Comparison of ENCODE assay signal across 10 cellular contexts in the genomic region with DNA sequence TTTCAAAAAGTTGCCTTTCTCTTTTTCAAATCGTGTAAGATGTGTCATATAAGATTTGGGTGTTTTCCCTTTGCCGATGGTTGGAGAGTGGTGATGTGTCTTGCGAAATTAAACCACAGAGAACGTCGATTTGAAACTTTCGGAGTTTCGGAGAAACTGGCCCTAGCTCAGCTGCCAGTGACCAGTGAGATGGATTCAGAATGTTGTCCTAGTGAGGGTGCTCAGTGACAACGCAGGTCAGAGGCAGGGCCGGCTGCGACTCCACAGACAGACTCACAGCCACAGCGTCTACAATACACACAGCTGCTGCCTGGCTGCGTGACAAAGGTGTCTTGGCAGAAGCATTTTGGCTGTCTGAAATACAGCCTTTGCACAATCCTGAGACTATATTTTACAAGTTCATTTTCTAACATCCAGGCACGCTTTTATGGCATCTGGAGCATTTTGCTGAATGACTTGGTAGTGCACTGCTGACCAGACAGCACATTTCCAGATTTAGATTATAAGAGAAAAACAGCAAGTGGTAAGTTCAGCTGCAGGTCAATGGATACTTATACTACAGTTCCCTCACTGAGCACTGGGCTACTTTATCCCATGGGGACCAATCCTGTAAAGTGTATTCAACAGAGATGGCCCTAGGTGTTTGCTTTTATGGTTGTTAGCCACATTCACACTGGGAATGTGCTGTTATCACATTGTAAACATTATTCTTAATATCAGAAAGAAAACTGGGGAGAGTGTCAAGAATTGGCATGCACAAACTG.
DNase-seq lines count a peak whose midpoint lies in the region; FAIRE-seq and TF ChIP-seq lines count a peak whose summit lies in the region.
"Had no signal": no experiment of that assay in that cellular context is flagged by ENCODE, and none has a peak within 500 bp of the region (broad histone marks: within the 10 kb centered on the region; RNA-seq: fewer than 3 reads in every experiment).

No MANE protein-coding gene starts in this region.

- no peaks in the 10 kb centered on the region for H3K27me3 ChIP-seq in right atrium auricular region
- no peaks in the 10 kb centered on the region for H3K27me3 ChIP-seq in subcutaneous abdominal adipose tissue (ENCODE audit: control insufficient read depth in 5 of 5, insufficient read depth in 4 of 5, low read length in 5 of 5)

- H3K9ac ChIP-seq in subcutaneous abdominal adipose tissue (ENCODE audit: low read length in 5 of 5): peak overlapping the region in 1 of 5 donors; percentile 2

- peaks cover 20% of the 10 kb centered on the region for H3K4me1 Mint-ChIP-seq in T-helper 2 cell treated with Interferon-gamma antibody and Interleukin-4, amounts not matched to agents 5 μg/mL and 100 μg/mL, for 36 hours (ENCODE audit: low read depth)

- H3K27ac ChIP-seq in VCaP: peak overlapping the region; percentile 61
- H3K27ac ChIP-seq in right atrium auricular region: no peak overlapping the region
- peak overlapping the region; percentile 31 for H3K27ac ChIP-seq in subcutaneous abdominal adipose tissue (ENCODE audit: low read depth, low read length)

- no peaks in the 10 kb centered on the region for H3K36me3 Mint-ChIP-seq in T-helper 2 cell treated with Interferon-gamma antibody and Interleukin-4, amounts not matched to agents 5 μg/mL and 100 μg/mL, for 36 hours (ENCODE audit: low read depth)
- H3K36me3 Mint-ChIP-seq: activated naive CD8-positive, alpha-beta T cell treated with anti-CD3 and anti-CD28 coated beads, Interleukin-2, amount 10 ng/mL, durations not matched to agents 7 days and 5 days had no signal

- H3K4me3 Mint-ChIP-seq in T-helper 2 cell treated with Interferon-gamma antibody and Interleukin-4, amounts not matched to agents 5 μg/mL and 100 μg/mL, for 36 hours: no peak overlapping the region
- H3K4me3 Mint-ChIP-seq: activated naive CD8-positive, alpha-beta T cell treated with anti-CD3 and anti-CD28 coated beads, Interleukin-2, amount 10 ng/mL, durations not matched to agents 7 days and 5 days had no signal

- peak; percentile 14 for DNase-seq in DMS153 (lab: John Stamatoyannopoulos, UW)
- DNase-seq in KBM-7: peak; percentile 53
- DNase-seq in right atrium auricular region (ENCODE audit: low spot score): peak; percentile 87
- no peak for DNase-seq in GM19239 (ENCODE audit: insufficient read length, low spot score)
- no peak for DNase-seq in NCI-H187 treated with DMSO at 0.1 percent for 48 hours (lab: John Stamatoyannopoulos, UW)
- DNase-seq in T-helper 2 cell treated with Interferon-gamma antibody and Interleukin-4, amounts not matched to agents 5 μg/mL and 100 μg/mL, for 36 hours (ENCODE audit: low spot score): no peak
- DNase-seq: activated naive CD8-positive, alpha-beta T cell treated with anti-CD3 and anti-CD28 coated beads, Interleukin-2, amount 10 ng/mL, durations not matched to agents 7 days and 5 days had no signal

- H3K9me3 ChIP-seq in right atrium auricular region (no peaks in the 10 kb centered on the region), subcutaneous abdominal adipose tissue (ENCODE audit: control insufficient read depth in 5 of 5, low read length in 5 of 5) (no peaks in the 10 kb centered on the region)

- in situ Hi-C loops in KBM-7 (cut with MboI; ENCODE audit: low pct_unique_long_range_greater_than_20kb, low sequenced_read_pairs): no loop called here

- peaks cover 54% of the 10 kb centered on the region for H3K27me3 Mint-ChIP-seq in T-helper 2 cell treated with Interferon-gamma antibody and Interleukin-4, amounts not matched to agents 5 μg/mL and 100 μg/mL, for 36 hours (ENCODE audit: low read depth)

- no peaks in the 10 kb centered on the region for H3K4me1 ChIP-seq in right atrium auricular region
- peaks cover 4 to 26% (median 9%) of the 10 kb centered on the region in 5 donors for H3K4me1 ChIP-seq in subcutaneous abdominal adipose tissue (ENCODE audit: control insufficient read depth in 5 of 5, insufficient read depth in 5 of 5, low read length in 5 of 5)

- H3K36me3 ChIP-seq in right atrium auricular region: no peaks in the 10 kb centered on the region
- no peaks in the 10 kb centered on the region for H3K36me3 ChIP-seq in subcutaneous abdominal adipose tissue (ENCODE audit: control insufficient read depth in 5 of 5, insufficient read depth in 5 of 5, low read length in 5 of 5)

- TF ChIP-seq CTCF in VCaP (conservative IDR thresholded peaks at IDR 0.05) (no peak), right atrium auricular region (IDR thresholded peaks at IDR 0.05) (no peak)

- no peak overlapping the region for H3K4me3 ChIP-seq in right atrium auricular region
- H3K4me3 ChIP-seq in subcutaneous abdominal adipose tissue (ENCODE audit: low read depth in 1 of 5, low read length in 5 of 5): peak overlapping the region in 4 of 5 donors; percentile 16 to 34 (median 19)

- H3K9me3 Mint-ChIP-seq in T-helper 2 cell treated with Interferon-gamma antibody and Interleukin-4, amounts not matched to agents 5 μg/mL and 100 μg/mL, for 36 hours: peaks cover 6% of the 10 kb centered on the region

- FAIRE-seq in GM19239 (lab: Jason Lieb, UNC): no peak
- FAIRE-seq: H1 had no signal

- no peak overlapping the region for H3K27ac Mint-ChIP-seq in T-helper 2 cell treated with Interferon-gamma antibody and Interleukin-4, amounts not matched to agents 5 μg/mL and 100 μg/mL, for 36 hours
- H3K27ac Mint-ChIP-seq: activated naive CD8-positive, alpha-beta T cell treated with anti-CD3 and anti-CD28 coated beads, Interleukin-2, amount 10 ng/mL, durations not matched to agents 7 days and 5 days had no signal

Comparison
In these comparisons a context has a peak if more than half of its experiments do, and no peak if none do; other contexts are left out.
1. DNase-seq: peak in DMS153 (single experiment), KBM-7 (single experiment) and right atrium auricular region (single experiment); none in GM19239 (single experiment), NCI-H187 treated with DMSO at 0.1 percent for 48 hours (single experiment) and T-helper 2 cell treated with Interferon-gamma antibody and Interleukin-4, amounts not matched to agents 5 μg/mL and 100 μg/mL, for 36 hours (single experiment).
2. H3K27ac ChIP-seq: peak in VCaP (single experiment) and subcutaneous abdominal adipose tissue (single experiment); none in right atrium auricular region (0 of 2).
3. H3K4me3 ChIP-seq: peak in subcutaneous abdominal adipose tissue (4 of 5); none in right atrium auricular region (0 of 2).